13 cellular contexts compared by ENCODE assay signal in genomic region chr10:31920538-31920937, GRCh38. TPM values are rescaled to one million over a fixed set of nuclear protein-coding genes. Genes with fewer than 3 reads are reported as not detected.
DNase-seq lines count a peak whose midpoint lies in the region; ATAC-seq and TF ChIP-seq lines count a peak whose summit lies in the region.
"Had no signal": no experiment of that assay in that cellular context is flagged by ENCODE, and none has a peak within 500 bp of the region (broad histone marks: within the 10 kb centered on the region; RNA-seq: fewer than 3 reads in every experiment).

No MANE protein-coding gene starts in this region.

- no peaks in the 10 kb centered on the region for H3K9me2 ChIP-seq in OCI-LY7 (ENCODE audit: insufficient read depth, low read length)

- no peak overlapping the region for H3K4me3 ChIP-seq in OCI-LY7 (ENCODE audit: low read depth, low read length, poor library complexity, severe bottlenecking)
- H3K4me3 ChIP-seq: adrenal gland had no signal

- peak overlapping the region; percentile 23 for H3K4me2 ChIP-seq in OCI-LY7 (ENCODE audit: low read length)

- H3K27ac ChIP-seq in OCI-LY7 (ENCODE audit: low read depth, low read length, poor library complexity, severe bottlenecking), result no peak overlapping the region
- H3K27ac ChIP-seq: adrenal gland had no signal

- TF ChIP-seq CTCF in OCI-LY7 (conservative IDR thresholded peaks at IDR 0.05; ENCODE audit: low read length), result no peak

- H4K20me1 ChIP-seq in OCI-LY7 (ENCODE audit: insufficient read depth, low read length), result no peaks in the 10 kb centered on the region

- intact Hi-C loops in OCI-LY7 (cut with micrococcal nuclease; ENCODE audit: unreplicated experiment), result loop anchor here (10.0 kb wide), 1 partner anchor 424 kb away; the partner anchor contains the start of gene EPC1

- H3K36me3 ChIP-seq in OCI-LY7 (ENCODE audit: insufficient read depth, low read length), result peaks cover 10% of the 10 kb centered on the region; the same call in 1 of the 2 replicates

- ATAC-seq in GM18511 (IDR thresholded peaks at IDR 0.05; ENCODE audit: unreplicated experiment) (peak; percentile 67), GM21367 (IDR thresholded peaks at IDR 0.05; ENCODE audit: unreplicated experiment) (peak; percentile 50), HG03025 (IDR thresholded peaks at IDR 0.05; ENCODE audit: low FRiP score, unreplicated experiment) (peak; percentile 74)
- ATAC-seq: CD8-positive, alpha-beta T cell had no signal

- no peak for DNase-seq in OCI-LY7 (ENCODE audit: low spot score)
- no peak for DNase-seq in kidney glomerular epithelial cell (lab: John Stamatoyannopoulos, UW)
- no peak for DNase-seq in stimulated activated naive CD4-positive, alpha-beta T cell (lab: John Stamatoyannopoulos, UW)
- no peak for DNase-seq in NCI-H2081 treated with DMSO at 0.1 percent for 48 hours (lab: John Stamatoyannopoulos, UW)
- DNase-seq: activated CD8-positive, alpha-beta memory T cell treated with anti-CD3 and anti-CD28 coated beads for 24 hours; adrenal gland; CD8-positive, alpha-beta T cell; NCI-H345; retina; stimulated activated CD4-positive, alpha-beta T cell treated with anti-CD3 and anti-CD28 coated beads, Interleukin-4, amount 100 ng/mL, for 4 hours had no signal

- no peak overlapping the region for H2AFZ ChIP-seq in OCI-LY7 (ENCODE audit: low read length)

- peaks cover 10% of the 10 kb centered on the region; the same call in 1 of the 2 replicates for H3K9me3 ChIP-seq in OCI-LY7 (ENCODE audit: low read length)
- H3K9me3 ChIP-seq: adrenal gland had no signal

- H3K79me2 ChIP-seq in OCI-LY7 (ENCODE audit: insufficient read depth, low read depth, low read length), result peaks cover 72% of the 10 kb centered on the region; the same call in 1 of the 2 replicates

- H3K4me1 ChIP-seq in OCI-LY7 (ENCODE audit: insufficient read depth, low read length, poor library complexity, severe bottlenecking), result peaks cover 31% of the 10 kb centered on the region

- no TSS peak for BruUV-seq in OCI-LY7 (replicated peaks; lab: Mats Ljungman, UMichigan)

- CTCF ChIA-PET in OCI-LY7 (lab: Charles Lee; ENCODE audit: unreplicated experiment), result interaction anchor here (0.9 kb wide), 1 partner anchor 10 kb away, joined by 3 read pairs; no protein-coding TSS in a partner anchor

- POLR2A ChIA-PET in OCI-LY7 (lab: Charles Lee), result interaction anchor here (0.6 to 1.3 kb wide), 2 partner anchors 12 to 1022 kb away, joined by 3 to 4 read pairs; no protein-coding TSS in a partner anchor

RNA-seq across cellular contexts. Expression of gene ARHGAP12, which starts 8.1 kb away (rescaled TPM):
- 11.8 and 15.6 TPM in 2 replicates for total RNA-seq in OCI-LY7 (2014; rRNA removed; shearing (Covaris generic))
- 14.0 and 14.5 TPM in 2 replicates for total RNA-seq in OCI-LY7 (2022)
